In the genomic region with DNA sequence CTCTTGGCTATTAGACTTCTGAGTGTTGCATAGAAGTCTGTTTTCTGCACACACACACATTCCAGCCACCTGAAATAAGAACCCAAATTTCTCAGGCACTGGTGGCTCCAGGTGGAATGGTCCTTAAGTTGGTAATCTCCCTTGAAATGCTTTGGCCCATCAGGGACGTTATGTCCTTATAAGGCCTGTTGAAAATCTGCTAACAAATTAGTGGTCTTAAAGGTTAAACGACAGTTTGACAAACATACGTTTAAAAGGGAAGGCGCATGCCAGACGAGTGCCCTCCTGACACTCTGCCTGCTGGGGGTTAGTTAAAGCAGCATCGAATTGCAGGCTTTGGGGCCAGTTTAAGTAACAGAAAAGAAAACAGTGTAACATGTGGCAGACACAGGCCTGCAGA, we compare ENCODE assay signal across 19 cellular contexts.
DNase-seq lines count a peak whose midpoint lies in the region; ATAC-seq, FAIRE-seq and TF ChIP-seq lines count a peak whose summit lies in the region.
"Had no signal": no experiment of that assay in that cellular context is flagged by ENCODE, and none has a peak within 500 bp of the region (broad histone marks: within the 10 kb centered on the region; RNA-seq: fewer than 3 reads in every experiment).

No MANE protein-coding gene starts in this region.

- H3K9me3 ChIP-seq in astrocyte (ENCODE audit: insufficient read depth, low read depth, low read length) (no peaks in the 10 kb centered on the region), aorta (ENCODE audit: control insufficient read depth, low read length) (no peaks in the 10 kb centered on the region)
- H3K9me3 ChIP-seq: BLaER1 had no signal

- peaks cover 4% of the 10 kb centered on the region for H3K4me1 Mint-ChIP-seq in astrocyte (ENCODE audit: low read depth, unreplicated experiment)
- H3K4me1 Mint-ChIP-seq: CD14-positive monocyte; CD4-positive, alpha-beta memory T cell had no signal

- no peak overlapping the region for H2BK120ac ChIP-seq in mesendoderm (ENCODE audit: low read depth, low read length)

- no peak overlapping the region for H2BK15ac ChIP-seq in mesendoderm (replicated peaks; ENCODE audit: low read depth)

- H3K4ac ChIP-seq in mesendoderm (ENCODE audit: low read depth, low read length), result no peak overlapping the region

- H4K20me1 ChIP-seq in astrocyte (ENCODE audit: insufficient read depth, low read length), result no peaks in the 10 kb centered on the region
- H4K20me1 ChIP-seq: BLaER1 had no signal

- no peak overlapping the region for H3K23ac ChIP-seq in mesendoderm (ENCODE audit: low read length)

- no peaks in the 10 kb centered on the region for H3K36me3 ChIP-seq in astrocyte (ENCODE audit: insufficient read depth, low read length)
- H3K36me3 ChIP-seq in mesendoderm (ENCODE audit: control insufficient read depth, insufficient read depth, low read length), result no peaks in the 10 kb centered on the region
- no peaks in the 10 kb centered on the region for H3K36me3 ChIP-seq in aorta (ENCODE audit: control insufficient read depth in 1 of 2, insufficient read depth in 2 of 2, low read length in 1 of 2)
- H3K36me3 ChIP-seq: BLaER1 had no signal

- H3K79me2 ChIP-seq in astrocyte (ENCODE audit: insufficient read depth, low read length) (no peaks in the 10 kb centered on the region), mesendoderm (ENCODE audit: control insufficient read depth, insufficient read depth, low read length) (no peaks in the 10 kb centered on the region)

- no peaks in the 10 kb centered on the region for H3K27me3 Mint-ChIP-seq in astrocyte (ENCODE audit: low read depth, unreplicated experiment)
- H3K27me3 Mint-ChIP-seq: CD4-positive, alpha-beta memory T cell had no signal

- H3K4me2 ChIP-seq in astrocyte (ENCODE audit: low read length) (no peak overlapping the region), mesendoderm (ENCODE audit: low read length) (no peak overlapping the region)
- H3K4me2 ChIP-seq: BLaER1 had no signal

- H3K4me1 ChIP-seq in astrocyte (ENCODE audit: insufficient read depth, low read length) (no peaks in the 10 kb centered on the region), mesendoderm (ENCODE audit: control insufficient read depth, low read depth, low read length) (no peaks in the 10 kb centered on the region), aorta (ENCODE audit: control insufficient read depth in 1 of 2, insufficient read depth in 2 of 2, low read length in 2 of 2) (no peaks in the 10 kb centered on the region)
- H3K4me1 ChIP-seq: BLaER1 had no signal

- no peak overlapping the region for H2BK5ac ChIP-seq in mesendoderm (ENCODE audit: low read length)

- H3K9me3 Mint-ChIP-seq in astrocyte (ENCODE audit: unreplicated experiment), result no peaks in the 10 kb centered on the region

- no peak overlapping the region for H3K27ac Mint-ChIP-seq in astrocyte (ENCODE audit: unreplicated experiment)
- H3K27ac Mint-ChIP-seq: CD14-positive monocyte; CD4-positive, alpha-beta memory T cell had no signal

- no peaks in the 10 kb centered on the region for H3K36me3 Mint-ChIP-seq in astrocyte (ENCODE audit: low read depth, unreplicated experiment)
- H3K36me3 Mint-ChIP-seq: CD14-positive monocyte; CD4-positive, alpha-beta memory T cell had no signal

- WGBS in mesendoderm (ENCODE audit: extremely low coverage, insufficient coverage, low lambda C conversion rate), result no CpG with 5 or more reads among the region's 6 CpGs
- WGBS in aorta, 2 donors, result 31 to 36% methylated on average over 6 of the region's 6 CpGs

- intact Hi-C loops in aorta (cut with DNase I), result no loop called here

- no peaks in the 10 kb centered on the region for H3K79me1 ChIP-seq in mesendoderm (ENCODE audit: low read length)

- no peak overlapping the region for H2AK5ac ChIP-seq in mesendoderm (ENCODE audit: low read length)

- no peak overlapping the region for H3K27ac ChIP-seq in astrocyte (ENCODE audit: low read depth, low read length)
- no peak overlapping the region for H3K27ac ChIP-seq in mesendoderm (ENCODE audit: low read depth, low read length)
- no peak overlapping the region for H3K27ac ChIP-seq in aorta (ENCODE audit: low read depth in 1 of 2, low read length in 2 of 2)
- H3K27ac ChIP-seq: BLaER1 had no signal

- H3K9ac ChIP-seq in astrocyte (ENCODE audit: low read length) (no peak overlapping the region), mesendoderm (ENCODE audit: low read length) (no peak overlapping the region)
- H3K9ac ChIP-seq: BLaER1 had no signal

- H3K4me3 ChIP-seq in astrocyte (ENCODE audit: insufficient read depth, low read depth, low read length) (no peak overlapping the region), mesendoderm (ENCODE audit: low read length) (no peak overlapping the region), aorta (ENCODE audit: low read length in 2 of 2) (no peak overlapping the region)
- H3K4me3 ChIP-seq: BLaER1, GM12878 had no signal

- TF ChIP-seq CTCF in astrocyte (IDR thresholded peaks at IDR 0.05; ENCODE audit: insufficient read depth, low read depth, low read length), result no peak

- H4K8ac ChIP-seq in mesendoderm (ENCODE audit: low read depth, low read length), result no peak overlapping the region

- no peak overlapping the region for H3K18ac ChIP-seq in mesendoderm (ENCODE audit: low read length)

- H3K27me3 ChIP-seq in astrocyte (ENCODE audit: insufficient read depth, low read length) (no peaks in the 10 kb centered on the region), mesendoderm (ENCODE audit: insufficient read depth, low read length, poor library complexity) (no peaks in the 10 kb centered on the region), aorta (ENCODE audit: control insufficient read depth in 1 of 2, insufficient read depth in 2 of 2, low read length in 1 of 2) (no peaks in the 10 kb centered on the region)

- H2AFZ ChIP-seq in astrocyte (ENCODE audit: low read depth, low read length), result no peak overlapping the region

- peak; percentile 37 for FAIRE-seq in astrocyte (lab: Jason Lieb, UNC)
- FAIRE-seq: GM12878, GM19239, H54 had no signal

- no peak overlapping the region for H3K56ac ChIP-seq in mesendoderm (ENCODE audit: low read length)

- H3K4me3 Mint-ChIP-seq in astrocyte (ENCODE audit: unreplicated experiment), result no peak overlapping the region
- H3K4me3 Mint-ChIP-seq: CD14-positive monocyte; CD4-positive, alpha-beta memory T cell had no signal

- ATAC-seq in aorta (ENCODE audit: low FRiP score), result no peak
- no peak for ATAC-seq in HG02610 (IDR thresholded peaks at IDR 0.05; ENCODE audit: unreplicated experiment)
- ATAC-seq in HG02678 (IDR thresholded peaks at IDR 0.05; ENCODE audit: unreplicated experiment), result no peak
- ATAC-seq: GM12878 had no signal

- DNase-seq in ELF-1 (ENCODE audit: low read depth, low spot score) (peak; percentile 31), astrocyte (ENCODE audit: low read depth) (no peak), iPS-NIHi11 (ENCODE audit: low spot score) (peak; percentile 4), mesendoderm (peak; percentile 24), aorta (no peak), GM03348 (ENCODE audit: low spot score) (no peak)
- DNase-seq: 8988T; CD4-positive, alpha-beta memory T cell; DMS153; DMS79; GF-D8; HCEC 1CT had no signal

- no peak overlapping the region for H4K5ac ChIP-seq in mesendoderm (ENCODE audit: low read length)

Comparison
In these comparisons a context has a peak if more than half of its experiments do, and no peak if none do; other contexts are left out.
1. DNase-seq: peak in ELF-1 (single experiment), iPS-NIHi11 (single experiment) and mesendoderm (single experiment); none in astrocyte (single experiment), aorta (0 of 2) and GM03348 (single experiment).